In the genomic region with DNA sequence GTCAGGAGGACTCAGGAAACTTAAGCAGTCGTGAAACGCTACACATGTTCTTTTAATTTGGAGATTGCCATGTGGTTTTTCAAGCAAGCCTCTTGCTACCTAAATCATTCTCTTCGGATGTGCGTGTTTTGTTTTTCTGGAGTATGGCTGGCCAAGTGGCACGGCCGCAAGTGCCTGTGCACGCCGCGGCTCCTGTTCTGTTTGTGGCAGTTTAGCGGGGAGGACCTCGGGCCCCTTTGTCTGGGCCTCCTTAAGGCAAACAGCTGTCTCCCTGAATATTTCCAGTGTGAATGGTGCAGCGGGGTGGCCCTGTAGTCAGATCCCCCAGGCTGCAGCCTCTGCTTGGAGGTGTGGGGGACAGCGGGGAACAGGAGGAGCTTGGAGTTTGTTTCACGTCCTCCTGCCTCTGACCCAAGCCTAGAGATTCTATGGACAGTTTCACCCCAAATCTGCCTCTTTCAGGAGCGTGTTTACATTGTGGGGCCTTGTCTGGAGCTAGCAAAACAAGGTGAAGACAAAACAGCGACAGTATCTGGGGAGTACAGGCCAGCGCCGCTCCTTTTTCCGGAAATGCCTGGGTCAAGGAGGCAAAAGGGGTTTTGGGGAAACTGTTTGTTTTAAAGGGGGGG, we compare ENCODE assay signal across 8 cellular contexts. TPM values are rescaled to one million over a fixed set of nuclear protein-coding genes. Genes with fewer than 3 reads are reported as not detected.
DNase-seq lines count a peak whose midpoint lies in the region; ATAC-seq and TF ChIP-seq lines count a peak whose summit lies in the region.

No MANE protein-coding gene starts in this region.

- H3K4me1 Mint-ChIP-seq in nephron, result peaks cover 54% of the 10 kb centered on the region

- CTCF ChIA-PET in PC-3 (lab: Charles Lee), result interaction anchor here (0.5 kb wide), 1 partner anchor 104 kb away, joined by 3 read pairs; no protein-coding TSS in a partner anchor

- no peaks in the 10 kb centered on the region for H3K36me3 ChIP-seq in PC-3 (ENCODE audit: low read depth, low read length)
- no peaks in the 10 kb centered on the region for H3K36me3 ChIP-seq in endocrine pancreas (ENCODE audit: control insufficient read depth, insufficient read depth, low read length)

- H3K27ac ChIP-seq in PC-3 (ENCODE audit: low read length), result peak overlapping the region; percentile 91

- H3K27me3 Mint-ChIP-seq in nephron (ENCODE audit: low read depth), result peaks cover 12% of the 10 kb centered on the region

- DNase-seq in DMS53 (lab: John Stamatoyannopoulos, UW) (peak; percentile 75), DMS53 treated with DMSO at 0.1 percent for 48 hours (lab: John Stamatoyannopoulos, UW; ENCODE audit: unreplicated experiment) (no peak), PC-3 (peak; percentile 33), occipital lobe (lab: John Stamatoyannopoulos, UW) (no peak), hypothalamus (lab: John Stamatoyannopoulos, UW) (no peak), NCI-H2227 (lab: John Stamatoyannopoulos, UW; ENCODE audit: unreplicated experiment) (no peak)

- no peak for TF ChIP-seq CTCF in PC-3 (conservative IDR thresholded peaks at IDR 0.05; ENCODE audit: low read depth, low read length)
- no peak for TF ChIP-seq CTCF in nephron (IDR thresholded peaks at IDR 0.05; ENCODE audit: unreplicated experiment in 3 of 3)

- no peaks in the 10 kb centered on the region for H3K27me3 ChIP-seq in PC-3 (ENCODE audit: low read length)
- H3K27me3 ChIP-seq in endocrine pancreas (ENCODE audit: control insufficient read depth, insufficient read depth, low read length), result no peaks in the 10 kb centered on the region

- H3K27ac Mint-ChIP-seq in nephron, result peak overlapping the region; percentile 94 to 98 (median 98)

- intact Hi-C loops in PC-3 (cut with micrococcal nuclease), result loop anchor here (1.0 kb wide), 1 partner anchor 67 kb away; no protein-coding TSS in a partner anchor

- H3K4me3 ChIP-seq in PC-3 (ENCODE audit: low read length), result peak overlapping the region; percentile 91
- H3K4me3 ChIP-seq in endocrine pancreas (ENCODE audit: control insufficient read depth, insufficient read depth, low read length), result peak overlapping the region; percentile 31

- peak overlapping the region; percentile 93 for H3K9ac ChIP-seq in PC-3 (ENCODE audit: low read length)
- H3K9ac ChIP-seq in endocrine pancreas (ENCODE audit: control insufficient read depth, insufficient read depth, low read length), result peak overlapping the region; percentile 62

- H3K9me2 ChIP-seq in PC-3 (replicated peaks; ENCODE audit: low read length), result no peaks in the 10 kb centered on the region

- TSS peak; percentile 63 for BruUV-seq in PC-3 (replicated peaks; lab: Mats Ljungman, UMichigan)

- H4K20me1 ChIP-seq in PC-3 (ENCODE audit: low read length), result peaks cover 17% of the 10 kb centered on the region; the same call in 1 of the 2 replicates

- H3K4me1 ChIP-seq in PC-3 (ENCODE audit: insufficient read depth, low read length), result peaks cover 35% of the 10 kb centered on the region
- no peaks in the 10 kb centered on the region for H3K4me1 ChIP-seq in endocrine pancreas (ENCODE audit: control insufficient read depth, insufficient read depth, low read length)

- peaks cover 9% of the 10 kb centered on the region for H3F3A ChIP-seq in PC-3 (ENCODE audit: low read length, unreplicated experiment)

- peak overlapping the region; percentile 36 for H2AFZ ChIP-seq in PC-3 (ENCODE audit: low read length)

- no peaks in the 10 kb centered on the region for H3K36me3 Mint-ChIP-seq in nephron (ENCODE audit: low read depth)

- H3K4me3 Mint-ChIP-seq in nephron, result peak overlapping the region; percentile 89 to 100 (median 98)

- H3K9me3 Mint-ChIP-seq in nephron, result no peaks in the 10 kb centered on the region

- H3K79me2 ChIP-seq in PC-3 (ENCODE audit: low read length), result peaks cover 57% of the 10 kb centered on the region

- no peaks in the 10 kb centered on the region for H3K9me3 ChIP-seq in PC-3 (ENCODE audit: low read length)
- no peaks in the 10 kb centered on the region for H3K9me3 ChIP-seq in endocrine pancreas (ENCODE audit: control insufficient read depth, low read length)

- H3K4me2 ChIP-seq in PC-3 (ENCODE audit: low read length), result peak overlapping the region; percentile 99

- POLR2A ChIA-PET in PC-3 (lab: Charles Lee; ENCODE audit: unreplicated experiment), result no interaction called here

- ATAC-seq in PC-3, result no peak

RNA-seq across cellular contexts. Expression of gene LRP5, which starts 1.3 kb away (rescaled TPM):
- total RNA-seq in PC-3 (2014; rRNA removed) (64.3 and 83.5 TPM in 2 replicates), occipital lobe (15.1 TPM)

RNA-seq across cellular contexts. Expression of gene C11orf24, which starts 41.9 kb away (rescaled TPM):
- total RNA-seq in PC-3 (2014; rRNA removed), result 74.9 and 75.9 TPM in 2 replicates
- total RNA-seq in occipital lobe, result 10.6 TPM

Comparison
In these comparisons a context has a peak if more than half of its experiments do, and no peak if none do; other contexts are left out.
1. DNase-seq: peak in DMS53 (single experiment) and PC-3 (single experiment); none in DMS53 treated with DMSO at 0.1 percent for 48 hours (single experiment), occipital lobe (single experiment), hypothalamus (0 of 51) and NCI-H2227 (single experiment).